11 cellular contexts compared by ENCODE assay signal in the genomic region with DNA sequence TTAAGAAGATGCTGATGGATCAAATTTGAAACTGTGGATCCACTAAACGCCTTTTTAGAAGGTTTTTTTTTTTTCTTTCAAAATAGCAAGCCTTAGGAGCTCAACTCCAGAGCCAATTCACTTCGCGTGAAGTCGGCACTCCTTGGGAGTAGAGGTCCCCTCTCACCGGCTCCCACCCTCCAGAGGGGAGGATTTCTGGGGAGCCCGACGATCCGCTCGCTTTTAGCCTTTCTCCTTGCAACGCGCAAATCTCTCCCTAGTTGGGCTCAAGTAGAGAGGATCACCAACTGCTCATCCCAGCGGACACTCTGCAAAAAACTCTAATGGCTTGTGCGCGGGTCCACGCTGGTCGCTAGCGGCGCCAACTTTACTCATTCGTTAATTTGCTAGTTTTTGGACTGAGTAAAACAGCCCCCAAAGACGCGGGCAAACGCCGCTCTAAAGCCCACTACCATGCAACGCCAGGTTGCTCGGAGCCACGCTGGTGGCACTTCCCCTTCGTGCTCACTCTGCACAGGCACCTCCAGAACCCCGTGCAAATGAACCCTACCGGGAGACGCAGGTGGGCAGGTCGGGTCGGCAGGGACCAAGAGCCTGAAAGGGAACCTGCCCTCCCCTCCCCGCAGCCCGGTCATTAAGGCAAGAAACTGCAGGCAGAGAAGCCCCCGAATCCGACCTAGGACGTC. TPM values are rescaled to one million over a fixed set of nuclear protein-coding genes. Genes with fewer than 3 reads are reported as not detected.
DNase-seq lines count a peak whose midpoint lies in the region; ATAC-seq and TF ChIP-seq lines count a peak whose summit lies in the region.
"Had no signal": no experiment of that assay in that cellular context is flagged by ENCODE, and none has a peak within 500 bp of the region (broad histone marks: within the 10 kb centered on the region; RNA-seq: fewer than 3 reads in every experiment).

No MANE protein-coding gene starts in this region.

- H3K27ac Mint-ChIP-seq in activated naive CD8-positive, alpha-beta T cell treated with anti-CD3 and anti-CD28 coated beads, Interleukin-2, amount 10 ng/mL, durations not matched to agents 7 days and 5 days = no peak overlapping the region

- peaks cover 3% of the 10 kb centered on the region for H3K4me1 Mint-ChIP-seq in activated naive CD8-positive, alpha-beta T cell treated with anti-CD3 and anti-CD28 coated beads, Interleukin-2, amount 10 ng/mL, durations not matched to agents 7 days and 5 days

- H3K27me3 ChIP-seq in kidney epithelial cell (ENCODE audit: control insufficient read depth, insufficient read depth, low read length) = peaks cover 20% of the 10 kb centered on the region

- no peaks in the 10 kb centered on the region for H3K36me3 ChIP-seq in kidney epithelial cell (ENCODE audit: control insufficient read depth, insufficient read depth, low read length)

- TF ChIP-seq CTCF in kidney epithelial cell (IDR thresholded peaks at IDR 0.05; ENCODE audit: insufficient read depth, low read length, poor library complexity, severe bottlenecking) = no peak

- ATAC-seq in activated naive CD8-positive, alpha-beta T cell treated with anti-CD3 and anti-CD28 coated beads, Interleukin-2, amount 10 ng/mL, durations not matched to agents 7 days and 5 days (ENCODE audit: low read depth) = no peak
- no peak for ATAC-seq in HG02852 (IDR thresholded peaks at IDR 0.05; ENCODE audit: unreplicated experiment)
- ATAC-seq in HG03521 (IDR thresholded peaks at IDR 0.05; ENCODE audit: unreplicated experiment) = no peak

- peak overlapping the region; percentile 59 for H3K27ac ChIP-seq in substantia nigra (ENCODE audit: low read depth, low read length, poor library complexity, severe bottlenecking)

- peaks cover 47% of the 10 kb centered on the region for H3K27me3 Mint-ChIP-seq in activated naive CD8-positive, alpha-beta T cell treated with anti-CD3 and anti-CD28 coated beads, Interleukin-2, amount 10 ng/mL, durations not matched to agents 7 days and 5 days

- DNase-seq in NCI-H524 (lab: John Stamatoyannopoulos, UW) = peak; percentile 26 to 32
- DNase-seq in NCI-H524 treated with DMSO at 0.1 percent for 48 hours (lab: John Stamatoyannopoulos, UW) = no peak
- DNase-seq in activated naive CD8-positive, alpha-beta T cell treated with anti-CD3 and anti-CD28 coated beads, Interleukin-2, amount 10 ng/mL, durations not matched to agents 7 days and 5 days = no peak
- no peak for DNase-seq in kidney epithelial cell (ENCODE audit: low read depth)
- peak in 13 of 49 donors; percentile 9 to 57 (median 33) for DNase-seq in substantia nigra (lab: John Stamatoyannopoulos, UW)
- DNase-seq in putamen (ENCODE audit: low spot score) = no peak
- DNase-seq: activated CD4-positive, alpha-beta T cell treated with anti-CD3 and anti-CD28 coated beads, Interleukin-2, amount 50 U/mL, for 4 hours; stimulated activated CD4-positive, alpha-beta T cell treated with anti-CD3 and anti-CD28 coated beads, Interleukin-12 subunit alpha, Interleukin-12 subunit beta, amount 100 ng/mL, for 4 hours had no signal

- H3K9me3 Mint-ChIP-seq in activated naive CD8-positive, alpha-beta T cell treated with anti-CD3 and anti-CD28 coated beads, Interleukin-2, amount 10 ng/mL, durations not matched to agents 7 days and 5 days = no peaks in the 10 kb centered on the region

- peak overlapping the region; percentile 54 for H3K4me3 ChIP-seq in kidney epithelial cell (ENCODE audit: low read depth, low read length)

- POLR2A ChIA-PET in activated naive CD8-positive, alpha-beta T cell treated with anti-CD3 and anti-CD28 coated beads, Interleukin-2, amount 10 ng/mL, durations not matched to agents 7 days and 5 days (lab: Charles Lee) = interaction anchor here (0.7 kb wide), 1 partner anchor 19 kb away, joined by 3 read pairs; no protein-coding TSS in a partner anchor

- no peaks in the 10 kb centered on the region for H3K36me3 Mint-ChIP-seq in activated naive CD8-positive, alpha-beta T cell treated with anti-CD3 and anti-CD28 coated beads, Interleukin-2, amount 10 ng/mL, durations not matched to agents 7 days and 5 days

- H3K4me3 Mint-ChIP-seq in activated naive CD8-positive, alpha-beta T cell treated with anti-CD3 and anti-CD28 coated beads, Interleukin-2, amount 10 ng/mL, durations not matched to agents 7 days and 5 days = peak overlapping the region; percentile 42

RNA-seq across cellular contexts. Expression of a gene that starts 1.1 kb away (rescaled TPM):
- total RNA-seq in activated naive CD8-positive, alpha-beta T cell treated with anti-CD3 and anti-CD28 coated beads, Interleukin-2, amount 10 ng/mL, durations not matched to agents 7 days and 5 days = not detected
- 0.89 and 1.9 TPM in 2 replicates for total RNA-seq in kidney epithelial cell
- total RNA-seq: NCI-H460 had no signal

Comparison
In these comparisons a context has a peak if more than half of its experiments do, and no peak if none do; other contexts are left out.
1. DNase-seq: peak in NCI-H524 (2 of 2); none in NCI-H524 treated with DMSO at 0.1 percent for 48 hours (single experiment), activated naive CD8-positive, alpha-beta T cell treated with anti-CD3 and anti-CD28 coated beads, Interleukin-2, amount 10 ng/mL, durations not matched to agents 7 days and 5 days (single experiment), kidney epithelial cell (single experiment) and putamen (single experiment).